ENCODE assay signal across 17 cellular contexts in the genomic region with DNA sequence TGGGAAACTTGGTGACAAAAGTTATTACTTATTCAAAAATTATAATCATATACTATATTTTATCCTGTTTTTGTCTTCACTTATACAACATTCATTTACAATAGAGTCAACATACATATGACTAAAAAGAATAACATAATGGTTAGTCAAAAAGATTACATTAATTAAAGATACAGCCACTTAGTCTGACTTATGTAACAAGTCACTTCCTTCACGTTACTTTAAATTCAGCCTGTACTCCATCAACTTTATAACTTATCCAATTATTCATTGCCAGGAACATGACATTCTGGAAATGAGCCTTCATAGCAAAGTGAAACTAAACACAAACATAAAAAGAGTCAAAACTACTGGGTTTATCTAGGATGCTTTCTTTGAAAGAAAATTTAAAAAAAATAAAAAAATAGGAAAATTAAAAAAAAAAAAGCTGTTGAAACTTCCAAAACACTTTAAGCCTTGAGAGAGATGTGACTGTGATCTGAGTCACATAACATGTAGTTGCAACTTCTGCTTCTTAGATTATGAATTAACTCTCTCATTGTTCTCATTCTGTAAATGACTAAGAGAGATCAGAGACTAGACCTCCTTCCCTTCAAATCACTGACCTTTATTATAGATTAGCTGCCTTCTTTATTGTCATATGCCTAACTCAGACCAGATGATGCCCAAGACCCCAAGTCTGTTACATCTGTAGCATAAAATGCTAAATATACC.
DNase-seq lines count a peak whose midpoint lies in the region; ATAC-seq and TF ChIP-seq lines count a peak whose summit lies in the region.
"Had no signal": no experiment of that assay in that cellular context is flagged by ENCODE, and none has a peak within 500 bp of the region (broad histone marks: within the 10 kb centered on the region; RNA-seq: fewer than 3 reads in every experiment).

No MANE protein-coding gene starts in this region.

- H3K4me1 Mint-ChIP-seq in activated CD4-positive, alpha-beta T cell treated with anti-CD3 and anti-CD28 coated beads, Interleukin-2, amount 10 ng/mL, durations not matched to agents 24 days and 14 days = no peaks in the 10 kb centered on the region
- no peaks in the 10 kb centered on the region for H3K4me1 Mint-ChIP-seq in immature natural killer cell
- H3K4me1 Mint-ChIP-seq: activated CD4-positive, alpha-beta memory T cell treated with anti-CD3 and anti-CD28 coated beads, Interleukin-2, amount 10 ng/mL, durations not matched to agents 7 days and 5 days had no signal

- intact Hi-C loops in activated CD4-positive, alpha-beta T cell treated with anti-CD3 and anti-CD28 coated beads, Interleukin-2, amount 10 ng/mL, durations not matched to agents 24 days and 14 days (cut with micrococcal nuclease) = no loop called here
- intact Hi-C loops in left ventricle myocardium superior (cut with micrococcal nuclease) = no loop called here

- in situ Hi-C loops in GM23248 (cut with MboI) = no loop called here

- H3K4me2 ChIP-seq in GM23248 (ENCODE audit: unreplicated experiment) = peak overlapping the region; percentile 44
- H3K4me2 ChIP-seq in Karpas-422 (ENCODE audit: low read depth, low read length, poor library complexity, severe bottlenecking) = peak overlapping the region; percentile 23

- H3K4me3 Mint-ChIP-seq in activated CD4-positive, alpha-beta T cell treated with anti-CD3 and anti-CD28 coated beads, Interleukin-2, amount 10 ng/mL, durations not matched to agents 24 days and 14 days = no peak overlapping the region
- H3K4me3 Mint-ChIP-seq in immature natural killer cell = no peak overlapping the region
- H3K4me3 Mint-ChIP-seq: activated CD4-positive, alpha-beta memory T cell treated with anti-CD3 and anti-CD28 coated beads, Interleukin-2, amount 10 ng/mL, durations not matched to agents 7 days and 5 days; nephron progenitor cell; T-helper 2 cell treated with Interferon-gamma antibody and Interleukin-4, amounts not matched to agents 5 μg/mL and 100 μg/mL, for 36 hours had no signal

- H3K36me3 Mint-ChIP-seq in activated CD4-positive, alpha-beta T cell treated with anti-CD3 and anti-CD28 coated beads, Interleukin-2, amount 10 ng/mL, durations not matched to agents 24 days and 14 days (ENCODE audit: low read depth) = no peaks in the 10 kb centered on the region
- H3K36me3 Mint-ChIP-seq in immature natural killer cell = no peaks in the 10 kb centered on the region

- H3K79me2 ChIP-seq in GM23248 (ENCODE audit: insufficient read depth) (no peaks in the 10 kb centered on the region), Karpas-422 (ENCODE audit: low read length) (peaks cover 64% of the 10 kb centered on the region)

- H4K20me1 ChIP-seq in GM23248 (ENCODE audit: insufficient read depth) = no peaks in the 10 kb centered on the region
- H4K20me1 ChIP-seq in Karpas-422 (ENCODE audit: insufficient read depth, low read depth, low read length) = no peaks in the 10 kb centered on the region

- no peak overlapping the region for H3K27ac Mint-ChIP-seq in activated CD4-positive, alpha-beta T cell treated with anti-CD3 and anti-CD28 coated beads, Interleukin-2, amount 10 ng/mL, durations not matched to agents 24 days and 14 days
- no peak overlapping the region for H3K27ac Mint-ChIP-seq in immature natural killer cell
- H3K27ac Mint-ChIP-seq: activated CD4-positive, alpha-beta memory T cell treated with anti-CD3 and anti-CD28 coated beads, Interleukin-2, amount 10 ng/mL, durations not matched to agents 7 days and 5 days; nephron progenitor cell; T-helper 2 cell treated with Interferon-gamma antibody and Interleukin-4, amounts not matched to agents 5 μg/mL and 100 μg/mL, for 36 hours had no signal

- no peak for ATAC-seq in left ventricle myocardium superior
- ATAC-seq: left lobe of liver, Panc1 had no signal

- no peak for TF ChIP-seq CTCF in fibroblast of mammary gland (conservative IDR thresholded peaks at IDR 0.05; ENCODE audit: control insufficient read depth, insufficient read depth, low read depth, low read length)

- H3K4me3 ChIP-seq in GM23248 (no peak overlapping the region), Karpas-422 (ENCODE audit: low read length) (no peak overlapping the region), fibroblast of mammary gland (ENCODE audit: control insufficient read depth, low read depth, low read length) (no peak overlapping the region)
- H3K4me3 ChIP-seq: tibial artery had no signal

- H3K9me2 ChIP-seq in GM23248 (ENCODE audit: insufficient read depth) (no peaks in the 10 kb centered on the region), Karpas-422 (replicated peaks; ENCODE audit: insufficient read depth, low read length) (no peaks in the 10 kb centered on the region)

- H3F3A ChIP-seq in GM23248 (ENCODE audit: insufficient read depth) = peaks cover 20% of the 10 kb centered on the region

- H2AFZ ChIP-seq in GM23248 (no peak overlapping the region), Karpas-422 (ENCODE audit: low read length) (no peak overlapping the region)

- no peaks in the 10 kb centered on the region for H3K27me3 Mint-ChIP-seq in activated CD4-positive, alpha-beta T cell treated with anti-CD3 and anti-CD28 coated beads, Interleukin-2, amount 10 ng/mL, durations not matched to agents 24 days and 14 days
- H3K27me3 Mint-ChIP-seq in immature natural killer cell (ENCODE audit: low read depth in 3 of 3) = peaks cover 0 to 2% (median 0%) of the 10 kb centered on the region in 3 donors
- H3K27me3 Mint-ChIP-seq: activated CD4-positive, alpha-beta memory T cell treated with anti-CD3 and anti-CD28 coated beads, Interleukin-2, amount 10 ng/mL, durations not matched to agents 7 days and 5 days had no signal

- 0 to 3% methylated on average over 1 of the region's 1 CpG for WGBS in GM23248 (ENCODE audit: low coverage in 1 of 2, low lambda C conversion rate in 2 of 2, missing lambda C conversion rate in 2 of 2), 2 experiments

- H3K9ac ChIP-seq in GM23248 = no peak overlapping the region
- H3K9ac ChIP-seq in Karpas-422 (ENCODE audit: low read length) = no peak overlapping the region

- DNase-seq in EH (ENCODE audit: low read depth) (peak; percentile 65), GM23248 (peak; percentile 80), Karpas-422 (no peak), fibroblast of mammary gland (ENCODE audit: low read depth) (peak; percentile 79), left ventricle myocardium superior (no peak), caudate nucleus (lab: John Stamatoyannopoulos, UW) (no peak), immature natural killer cell (no peak)
- DNase-seq in activated CD4-positive, alpha-beta T cell treated with anti-CD3 and anti-CD28 coated beads, Interleukin-2, amount 10 ng/mL, durations not matched to agents 24 days and 14 days = no peak
- DNase-seq: activated CD4-positive, alpha-beta memory T cell treated with anti-CD3 and anti-CD28 coated beads, Interleukin-2, amount 10 ng/mL, durations not matched to agents 7 days and 5 days; activated gamma-delta T cell; DMS 273 treated with DMSO at 0.1 percent for 48 hours; GOT3; nephron progenitor cell; tibial artery had no signal

- H3K4me1 ChIP-seq in GM23248 (ENCODE audit: insufficient read depth) (peaks cover 22% of the 10 kb centered on the region), Karpas-422 (ENCODE audit: low read length) (peaks cover 79% of the 10 kb centered on the region)

- H3K27ac ChIP-seq in GM23248 (peak overlapping the region; percentile 31), Karpas-422 (ENCODE audit: low read length) (peak overlapping the region; percentile 30; the same call in 1 of the 2 replicates), caudate nucleus (ENCODE audit: low read depth, low read length) (no peak overlapping the region)
- H3K27ac ChIP-seq: tibial artery had no signal

- H3K36me3 ChIP-seq in GM23248 (ENCODE audit: low read depth) = no peaks in the 10 kb centered on the region
- peaks cover 15% of the 10 kb centered on the region; the same call in 1 of the 2 replicates for H3K36me3 ChIP-seq in Karpas-422 (ENCODE audit: insufficient read depth, low read length)
- H3K36me3 ChIP-seq: tibial artery had no signal

- H3K9me3 Mint-ChIP-seq in activated CD4-positive, alpha-beta T cell treated with anti-CD3 and anti-CD28 coated beads, Interleukin-2, amount 10 ng/mL, durations not matched to agents 24 days and 14 days = no peaks in the 10 kb centered on the region
- peaks cover 0 to 4% (median 0%) of the 10 kb centered on the region in 6 donors for H3K9me3 Mint-ChIP-seq in immature natural killer cell
- H3K9me3 Mint-ChIP-seq: activated CD4-positive, alpha-beta memory T cell treated with anti-CD3 and anti-CD28 coated beads, Interleukin-2, amount 10 ng/mL, durations not matched to agents 7 days and 5 days; nephron progenitor cell; T-helper 2 cell treated with Interferon-gamma antibody and Interleukin-4, amounts not matched to agents 5 μg/mL and 100 μg/mL, for 36 hours had no signal

- H3K27me3 ChIP-seq in GM23248 (replicated peaks; ENCODE audit: insufficient read depth) = no peaks in the 10 kb centered on the region
- H3K27me3 ChIP-seq in Karpas-422 (ENCODE audit: low read length) = no peaks in the 10 kb centered on the region
- H3K27me3 ChIP-seq: tibial artery had no signal

- H3K9me3 ChIP-seq in GM23248 (ENCODE audit: low read depth) (no peaks in the 10 kb centered on the region), Karpas-422 (ENCODE audit: low read length) (no peaks in the 10 kb centered on the region)
- H3K9me3 ChIP-seq: tibial artery had no signal

Comparison
In these comparisons a context has a peak if more than half of its experiments do, and no peak if none do; other contexts are left out.
1. DNase-seq: peak in EH (single experiment), GM23248 (single experiment) and fibroblast of mammary gland (single experiment); none in Karpas-422 (single experiment), activated CD4-positive, alpha-beta T cell treated with anti-CD3 and anti-CD28 coated beads, Interleukin-2, amount 10 ng/mL, durations not matched to agents 24 days and 14 days (single experiment), left ventricle myocardium superior (single experiment), caudate nucleus (0 of 61) and immature natural killer cell (0 of 3).